In genomic region chr17:61862975-61863800, GRCh38 we compare ENCODE assay signal across 8 cellular contexts. TPM values are rescaled to one million over a fixed set of nuclear protein-coding genes. Genes with fewer than 3 reads are reported as not detected.
DNase-seq lines count a peak whose midpoint lies in the region; ATAC-seq lines count a peak whose summit lies in the region.

BRIP1 (minus strand) TSS chr17:61863528; CDS start chr17:61861539, 1,989 bp downstream.

- peaks cover 24% of the 10 kb centered on the region for H3K36me3 ChIP-seq in BLaER1

- H3K9ac ChIP-seq in BLaER1: peak within 1 kb of the TSS; percentile 93

- peak within 1 kb of the TSS; percentile 89 for H3K27ac ChIP-seq in BLaER1

- no peaks in the 10 kb centered on the region for H3K27me3 ChIP-seq in BLaER1

- H3K9me3 ChIP-seq in BLaER1: no peaks in the 10 kb centered on the region

- H3K4me2 ChIP-seq in BLaER1: peak within 1 kb of the TSS; percentile 79

- peaks cover 45% of the 10 kb centered on the region for H3K4me1 ChIP-seq in BLaER1

- H4K20me1 ChIP-seq in BLaER1: no peaks in the 10 kb centered on the region

- peak within 1 kb of the TSS; percentile 80 for H3K4me3 ChIP-seq in BLaER1

- peak; percentile 76 for ATAC-seq in GM19328 (IDR thresholded peaks at IDR 0.05; ENCODE audit: unreplicated experiment)
- peak; percentile 58 for ATAC-seq in HG03469 (IDR thresholded peaks at IDR 0.05; ENCODE audit: unreplicated experiment)
- ATAC-seq in left lobe of liver: peak; percentile 97

- DNase-seq in NCI-H526 (lab: John Stamatoyannopoulos, UW) (peak; percentile 94 to 98), dedifferentiated amniotic fluid mesenchymal stem cell (ENCODE audit: extremely low spot score) (peak; percentile 94), left lobe of liver (ENCODE audit: low spot score) (peak; percentile 91)
- DNase-seq in activated CD4-positive, alpha-beta T cell treated with anti-CD3 and anti-CD28 coated beads for 4 hours: peak; percentile 83 to 84
- peak; percentile 90 to 93 for DNase-seq in stimulated activated CD4-positive, alpha-beta T cell treated with anti-CD3 and anti-CD28 coated beads, Interleukin-2, amount 100 ng/mL, for 24 hours

RNA-seq across cellular contexts. Expression of gene BRIP1, which starts in this region (rescaled TPM):
- total RNA-seq in left lobe of liver: 1.2 TPM

Comparison
In these comparisons a context has a peak if more than half of its experiments do, and no peak if none do; other contexts are left out.
1. Peak in every context shown above with its lines: DNase-seq, ATAC-seq, H3K4me3 ChIP-seq and H3K27ac ChIP-seq.